1 cellular context compared by ENCODE assay signal in genomic region chr2:112625474-112626114, GRCh38.
TF ChIP-seq lines count a peak whose summit lies in the region.

No MANE protein-coding gene starts in this region.

TF ChIP-seq in K562, 482 proteins besides CTCF, POLR2A, EP300 and RAD21:
- TF ChIP-seq MITF (IDR thresholded peaks at IDR 0.05) (no peak), SPI1 (IDR thresholded peaks at IDR 0.05; ENCODE audit: borderline replicate concordance, low read depth, low read length) (no peak), PTTG1 (tag; IDR thresholded peaks at IDR 0.05; ENCODE audit: low read depth) (no peak), FOXJ3 (CRISPR knock-in tag; IDR thresholded peaks at IDR 0.05) (no peak), ATF7 (IDR thresholded peaks at IDR 0.05) (no peak), ID3 (CRISPR knock-in tag; IDR thresholded peaks at IDR 0.05) (no peak), ID3 (tag; IDR thresholded peaks at IDR 0.05) (no peak), MTA3 (IDR thresholded peaks at IDR 0.05; ENCODE audit: borderline replicate concordance) (no peak), SOX6 (IDR thresholded peaks at IDR 0.05) (no peak), SETDB1 (IDR thresholded peaks at IDR 0.05; ENCODE audit: low read length) (no peak), NFIC (IDR thresholded peaks at IDR 0.05) (no peak)
- TF ChIP-seq, protein P1, sequence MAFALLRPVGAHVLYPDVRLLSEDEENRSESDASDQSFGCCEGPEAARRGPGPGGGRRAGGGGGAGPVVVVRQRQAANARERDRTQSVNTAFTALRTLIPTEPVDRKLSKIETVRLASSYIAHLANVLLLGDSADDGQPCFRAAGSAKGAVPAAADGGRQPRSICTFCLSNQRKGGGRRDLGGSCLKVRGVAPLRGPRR (CRISPR knock-in tag; IDR thresholded peaks at IDR 0.05) = no peak
- TF ChIP-seq, protein P2, sequence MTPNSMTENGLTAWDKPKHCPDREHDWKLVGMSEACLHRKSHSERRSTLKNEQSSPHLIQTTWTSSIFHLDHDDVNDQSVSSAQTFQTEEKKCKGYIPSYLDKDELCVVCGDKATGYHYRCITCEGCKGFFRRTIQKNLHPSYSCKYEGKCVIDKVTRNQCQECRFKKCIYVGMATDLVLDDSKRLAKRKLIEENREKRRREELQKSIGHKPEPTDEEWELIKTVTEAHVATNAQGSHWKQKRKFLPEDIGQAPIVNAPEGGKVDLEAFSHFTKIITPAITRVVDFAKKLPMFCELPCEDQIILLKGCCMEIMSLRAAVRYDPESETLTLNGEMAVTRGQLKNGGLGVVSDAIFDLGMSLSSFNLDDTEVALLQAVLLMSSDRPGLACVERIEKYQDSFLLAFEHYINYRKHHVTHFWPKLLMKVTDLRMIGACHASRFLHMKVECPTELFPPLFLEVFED (CRISPR knock-in tag; conservative IDR thresholded peaks at IDR 0.05) = no peak
